7 cellular contexts compared by ENCODE assay signal in the genomic region with DNA sequence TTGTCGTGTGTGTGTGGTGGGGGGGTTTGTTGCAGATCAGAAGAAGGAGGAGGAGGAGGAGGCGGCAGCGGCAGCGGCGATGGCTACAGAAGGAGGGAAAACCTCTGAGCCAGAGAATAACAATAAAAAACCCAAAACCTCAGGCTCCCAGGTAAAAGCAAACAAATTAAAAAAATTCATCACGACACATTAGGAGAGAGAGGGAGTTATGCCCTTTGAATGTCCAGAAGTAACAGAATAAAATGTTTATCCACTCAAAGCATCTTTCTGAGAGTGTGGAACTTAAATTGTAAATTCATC. TPM values are rescaled to one million over a fixed set of nuclear protein-coding genes. Genes with fewer than 3 reads are reported as not detected.
A peak's percentile ranks its signal among the peaks of the same experiment; 100 is the strongest.
DNase-seq lines count a peak whose midpoint lies in the region.

No MANE protein-coding gene starts in this region.

- peaks cover 17% of the 10 kb centered on the region for H3K36me3 ChIP-seq in HUES6 (ENCODE audit: control insufficient read depth, insufficient read depth, low read length)
- peaks cover 0 to 3% of the 10 kb centered on the region in 2 donors for H3K36me3 ChIP-seq in stomach smooth muscle (ENCODE audit: control insufficient read depth in 2 of 2, insufficient read depth in 2 of 2, low read length in 2 of 2)

- peaks cover 30% of the 10 kb centered on the region for H3K36me3 Mint-ChIP-seq in activated naive CD8-positive, alpha-beta T cell treated with anti-CD3 and anti-CD28 coated beads for 36 hours
- H3K36me3 Mint-ChIP-seq in immature natural killer cell: peaks cover 8 to 15% (median 14%) of the 10 kb centered on the region in 3 donors

- H3K4me1 ChIP-seq in HUES6 (ENCODE audit: control insufficient read depth, insufficient read depth, low read length): peaks cover 45% of the 10 kb centered on the region
- peaks cover 18% of the 10 kb centered on the region for H3K4me1 ChIP-seq in stomach smooth muscle (ENCODE audit: control insufficient read depth, insufficient read depth, low read length)

- peak overlapping the region; percentile 95 for H3K4me3 Mint-ChIP-seq in activated naive CD8-positive, alpha-beta T cell treated with anti-CD3 and anti-CD28 coated beads for 36 hours
- H3K4me3 Mint-ChIP-seq in immature natural killer cell: peak overlapping the region; percentile 96 to 100 (median 99)

- H3K27ac ChIP-seq in HUES6 (ENCODE audit: low read depth, low read length): peak overlapping the region; percentile 88; the same call in 1 of the 2 replicates
- peak overlapping the region; percentile 95 for H3K27ac ChIP-seq in stomach smooth muscle (ENCODE audit: low read length)

- no peaks in the 10 kb centered on the region for H3K27me3 Mint-ChIP-seq in activated naive CD8-positive, alpha-beta T cell treated with anti-CD3 and anti-CD28 coated beads for 36 hours
- peaks cover 5 to 8% (median 6%) of the 10 kb centered on the region in 3 donors for H3K27me3 Mint-ChIP-seq in immature natural killer cell (ENCODE audit: low read depth in 3 of 3)

- H3K4me1 Mint-ChIP-seq in activated naive CD8-positive, alpha-beta T cell treated with anti-CD3 and anti-CD28 coated beads for 36 hours: peaks cover 44% of the 10 kb centered on the region
- H3K4me1 Mint-ChIP-seq in immature natural killer cell: peaks cover 60 to 66% of the 10 kb centered on the region in 2 donors

- H3K9me3 ChIP-seq in HUES6 (ENCODE audit: control insufficient read depth, insufficient read depth, low read depth, low read length) (no peaks in the 10 kb centered on the region), stomach smooth muscle (ENCODE audit: control insufficient read depth in 2 of 2, low read length in 2 of 2) (no peaks in the 10 kb centered on the region)

- peak overlapping the region; percentile 95 for H3K27ac Mint-ChIP-seq in activated naive CD8-positive, alpha-beta T cell treated with anti-CD3 and anti-CD28 coated beads for 36 hours
- peak overlapping the region; percentile 90 to 96 (median 94) for H3K27ac Mint-ChIP-seq in immature natural killer cell

- H3K9ac ChIP-seq in HUES6 (ENCODE audit: low read length) (peak overlapping the region; percentile 34), stomach smooth muscle (ENCODE audit: low read length in 2 of 2) (peak overlapping the region; percentile 74 to 86)

- H3K27me3 ChIP-seq in HUES6 (ENCODE audit: control insufficient read depth, insufficient read depth, low read length): no peaks in the 10 kb centered on the region
- H3K27me3 ChIP-seq in stomach smooth muscle (ENCODE audit: control insufficient read depth in 1 of 2, insufficient read depth in 2 of 2, low read length in 2 of 2): no peaks in the 10 kb centered on the region

- H3K9me3 Mint-ChIP-seq in activated naive CD8-positive, alpha-beta T cell treated with anti-CD3 and anti-CD28 coated beads for 36 hours: no peaks in the 10 kb centered on the region
- no peaks in the 10 kb centered on the region for H3K9me3 Mint-ChIP-seq in immature natural killer cell

- no peak for DNase-seq in activated naive CD8-positive, alpha-beta T cell treated with anti-CD3 and anti-CD28 coated beads for 36 hours
- DNase-seq in immature natural killer cell: no peak
- no peak for DNase-seq in stimulated activated CD4-positive, alpha-beta T cell treated with anti-CD3 and anti-CD28 coated beads, Interleukin-15, amount 100 ng/mL, for 24 hours
- no peak for DNase-seq in stimulated activated CD4-positive, alpha-beta T cell treated with anti-CD3 and anti-CD28 coated beads, Interleukin-4, amount 100 ng/mL, for 4 hours
- no peak for DNase-seq in activated CD8-positive, alpha-beta memory T cell treated with anti-CD3 and anti-CD28 coated beads, Interleukin-2, amount 50 U/mL, for 48 hours

- H3K4me3 ChIP-seq in HUES6 (ENCODE audit: low read depth, low read length): peak overlapping the region; percentile 72
- H3K4me3 ChIP-seq in stomach smooth muscle (ENCODE audit: low read length in 2 of 2): peak overlapping the region; percentile 79 to 81

RNA-seq across cellular contexts. Expression of gene SP4, which starts 0.7 kb away (rescaled TPM):
- total RNA-seq in activated naive CD8-positive, alpha-beta T cell treated with anti-CD3 and anti-CD28 coated beads for 36 hours: 10 to 100 TPM; 17.6 to 18.0 TPM
- 10 to 100 TPM in 1 of 3 donors, 1 to 10 TPM in 2; 6.2 to 15.3 (median 9.0) TPM for polyA plus RNA-seq in immature natural killer cell
